ENCODE assay signal across 17 cellular contexts in genomic region chr1:201720522-201720844, GRCh38.
A peak's percentile ranks its signal among the peaks of the same experiment; 100 is the strongest.
DNase-seq lines count a peak whose midpoint lies in the region; ATAC-seq, FAIRE-seq and TF ChIP-seq lines count a peak whose summit lies in the region.
"Had no signal": no experiment of that assay in that cellular context is flagged by ENCODE, and none has a peak within 500 bp of the region (broad histone marks: within the 10 kb centered on the region; RNA-seq: fewer than 3 reads in every experiment).

No MANE protein-coding gene starts in this region.

- FAIRE-seq in H1 (lab: Jason Lieb, UNC): no peak

- no peak overlapping the region for H3K18ac ChIP-seq in H1 (ENCODE audit: extremely low read depth, low read length)

- H4K5ac ChIP-seq in H1 (ENCODE audit: insufficient read length, low read depth, low read length): no peak overlapping the region

- H3K56ac ChIP-seq in H1 (replicated peaks; ENCODE audit: insufficient read length, low read depth, low read length): no peak overlapping the region

- no peaks in the 10 kb centered on the region for H3K9me3 Mint-ChIP-seq in nephron progenitor cell
- H3K9me3 Mint-ChIP-seq in activated CD8-positive, alpha-beta T cell treated with anti-CD3 and anti-CD28 coated beads, Interleukin-2, amount 10 ng/mL, durations not matched to agents 7 days and 5 days (ENCODE audit: insufficient read depth): no peaks in the 10 kb centered on the region
- no peaks in the 10 kb centered on the region for H3K9me3 Mint-ChIP-seq in activated CD4-positive, alpha-beta T cell treated with anti-CD3 and anti-CD28 coated beads, Interleukin-2, amount 10 ng/mL, durations not matched to agents 7 days and 5 days
- H3K9me3 Mint-ChIP-seq: activated CD4-positive, alpha-beta memory T cell treated with anti-CD3 and anti-CD28 coated beads, Interleukin-2, amount 10 ng/mL, durations not matched to agents 7 days and 5 days; naive thymus-derived CD8-positive, alpha-beta T cell; T-helper 2 cell treated with Interferon-gamma antibody and Interleukin-4, amounts not matched to agents 5 μg/mL and 100 μg/mL, for 36 hours had no signal

- H3K23me2 ChIP-seq in H1 (ENCODE audit: low read depth, low read length): no peaks in the 10 kb centered on the region

- H3K4me1 ChIP-seq in H1 (replicated peaks in 1 of 4; ENCODE audit: control insufficient read depth in 3 of 4, insufficient read depth in 4 of 4, low read length in 3 of 4) (peaks cover 0 to 12% (median 6%) of the 10 kb centered on the region in 4 experiments; a peak in 6 of 7 replicates), BE2C (peaks cover 17% of the 10 kb centered on the region)

- H3K27me3 Mint-ChIP-seq in nephron progenitor cell (ENCODE audit: low read depth, poor library complexity): peaks cover 24% of the 10 kb centered on the region
- peaks cover 4% of the 10 kb centered on the region for H3K27me3 Mint-ChIP-seq in activated CD8-positive, alpha-beta T cell treated with anti-CD3 and anti-CD28 coated beads, Interleukin-2, amount 10 ng/mL, durations not matched to agents 7 days and 5 days (ENCODE audit: low read depth)
- peaks cover 5% of the 10 kb centered on the region for H3K27me3 Mint-ChIP-seq in activated CD4-positive, alpha-beta T cell treated with anti-CD3 and anti-CD28 coated beads, Interleukin-2, amount 10 ng/mL, durations not matched to agents 7 days and 5 days

- H3K4me3 ChIP-seq in H1 (ENCODE audit: extremely low read depth in 1 of 4, insufficient read depth in 2 of 4, low read depth in 3 of 4, low read length in 4 of 4) (no peak overlapping the region), BE2C (ENCODE audit: low read depth, low read length) (no peak overlapping the region)

- H3K4me2 ChIP-seq in H1 (ENCODE audit: insufficient read depth in 1 of 2, low read depth in 2 of 2, low read length in 2 of 2): no peak overlapping the region

- H3K27me3 ChIP-seq in H1 (replicated peaks in 1 of 4; ENCODE audit: control insufficient read depth in 3 of 4, extremely low read depth in 1 of 4, insufficient read depth in 3 of 4, low read length in 3 of 4): no peaks in the 10 kb centered on the region
- no peaks in the 10 kb centered on the region for H3K27me3 ChIP-seq in BE2C

- no peak overlapping the region for H2BK120ac ChIP-seq in H1 (replicated peaks; ENCODE audit: low read depth, low read length)

- TF ChIP-seq RAD21 in H1 (IDR thresholded peaks at IDR 0.05 in 1 of 2, conservative IDR thresholded peaks at IDR 0.05 in 1 of 2; ENCODE audit: low read depth in 2 of 2, low read length in 2 of 2): no peak

- H3K27ac Mint-ChIP-seq in nephron progenitor cell: peak overlapping the region; percentile 92
- H3K27ac Mint-ChIP-seq in activated CD8-positive, alpha-beta T cell treated with anti-CD3 and anti-CD28 coated beads, Interleukin-2, amount 10 ng/mL, durations not matched to agents 7 days and 5 days: no peak overlapping the region
- no peak overlapping the region for H3K27ac Mint-ChIP-seq in activated CD4-positive, alpha-beta T cell treated with anti-CD3 and anti-CD28 coated beads, Interleukin-2, amount 10 ng/mL, durations not matched to agents 7 days and 5 days
- H3K27ac Mint-ChIP-seq: activated CD4-positive, alpha-beta memory T cell treated with anti-CD3 and anti-CD28 coated beads, Interleukin-2, amount 10 ng/mL, durations not matched to agents 7 days and 5 days; naive thymus-derived CD8-positive, alpha-beta T cell; T-helper 2 cell treated with Interferon-gamma antibody and Interleukin-4, amounts not matched to agents 5 μg/mL and 100 μg/mL, for 36 hours had no signal

- no peak overlapping the region for H2BK15ac ChIP-seq in H1 (ENCODE audit: low read length)

- H2AFZ ChIP-seq in H1 (ENCODE audit: low read length): no peak overlapping the region

- H3K9ac ChIP-seq in H1 (replicated peaks in 1 of 4; ENCODE audit: extremely low read depth in 1 of 4, low read depth in 3 of 4, low read length in 3 of 4): no peak overlapping the region

- H2AK5ac ChIP-seq in H1 (ENCODE audit: low read depth, low read length): no peak overlapping the region

- POLR2A ChIA-PET in RWPE1 (lab: Yijun Ruan, JAX; ENCODE audit: low non-redundant PET): no interaction called here
- POLR2A ChIA-PET in H1 (lab: Charles Lee; ENCODE audit: partially characterized antibody): interaction anchor here (0.6 kb wide), 1 partner anchor 17 kb away, joined by 3 read pairs; no protein-coding TSS in a partner anchor
- POLR2A ChIA-PET in activated CD8-positive, alpha-beta T cell treated with anti-CD3 and anti-CD28 coated beads, Interleukin-2, amount 10 ng/mL, durations not matched to agents 7 days and 5 days (lab: Charles Lee): interaction anchor here (0.6 kb wide), 1 partner anchor 16 kb away, joined by 3 read pairs; no protein-coding TSS in a partner anchor
- POLR2A ChIA-PET in activated CD4-positive, alpha-beta T cell treated with anti-CD3 and anti-CD28 coated beads, Interleukin-2, amount 10 ng/mL, durations not matched to agents 7 days and 5 days (lab: Charles Lee): no interaction called here

- WGBS in H1 (ENCODE audit: extremely low coverage in 1 of 2, insufficient coverage in 1 of 2, insufficient read length in 1 of 2, insufficient replicate concordance in 2 of 2, low coverage in 1 of 2, low lambda C conversion rate in 2 of 2, missing lambda C conversion rate in 1 of 2), 2 experiments: 98% methylated on average over 3 of the region's 3 CpGs; no CpG with 5 or more reads in 1 of the 2 experiments

- no peak overlapping the region for H3K23ac ChIP-seq in H1 (ENCODE audit: insufficient read length)

- H3K79me2 ChIP-seq in H1 (ENCODE audit: control insufficient read depth in 1 of 2, insufficient read depth in 2 of 2, low read length in 2 of 2): no peaks in the 10 kb centered on the region

- CTCF ChIA-PET in RWPE1 (lab: Yijun Ruan, JAX): interaction anchor here (0.6 to 4.5 kb wide), 7 partner anchors 11 to 190 kb away, joined by 3 to 22 read pairs (median 6); no protein-coding TSS in a partner anchor
- CTCF ChIA-PET in H1 (lab: Charles Lee; ENCODE audit: partially characterized antibody): interaction anchor here (0.7 to 28.1 kb wide), 9 partner anchors 9 to 885 kb away, joined by 3 to 823 read pairs (median 4); no protein-coding TSS in a partner anchor
- CTCF ChIA-PET in activated CD8-positive, alpha-beta T cell treated with anti-CD3 and anti-CD28 coated beads, Interleukin-2, amount 10 ng/mL, durations not matched to agents 7 days and 5 days (lab: Charles Lee): interaction anchor here (3.5 kb wide), 1 partner anchor 11 kb away, joined by 13 read pairs; no protein-coding TSS in a partner anchor
- CTCF ChIA-PET in activated CD4-positive, alpha-beta T cell treated with anti-CD3 and anti-CD28 coated beads, Interleukin-2, amount 10 ng/mL, durations not matched to agents 7 days and 5 days (lab: Charles Lee): interaction anchor here (2.6 kb wide), 1 partner anchor 12 kb away, joined by 8 read pairs; no protein-coding TSS in a partner anchor

- no peak overlapping the region for H3K4ac ChIP-seq in H1 (replicated peaks; ENCODE audit: insufficient read length, low read depth, low read length)

- no peak overlapping the region for H4K8ac ChIP-seq in H1 (ENCODE audit: extremely low read depth, insufficient read depth, low read length)

- H4K91ac ChIP-seq in H1 (replicated peaks; ENCODE audit: insufficient read length, low read length): no peak overlapping the region

- H3K4me1 Mint-ChIP-seq in nephron progenitor cell: peaks cover 80% of the 10 kb centered on the region
- H3K4me1 Mint-ChIP-seq in activated CD8-positive, alpha-beta T cell treated with anti-CD3 and anti-CD28 coated beads, Interleukin-2, amount 10 ng/mL, durations not matched to agents 7 days and 5 days (ENCODE audit: low read depth): no peaks in the 10 kb centered on the region
- no peaks in the 10 kb centered on the region for H3K4me1 Mint-ChIP-seq in activated CD4-positive, alpha-beta T cell treated with anti-CD3 and anti-CD28 coated beads, Interleukin-2, amount 10 ng/mL, durations not matched to agents 7 days and 5 days

- no peak overlapping the region for H2BK20ac ChIP-seq in H1 (ENCODE audit: low read length)

- no peak overlapping the region for H3K4me3 Mint-ChIP-seq in nephron progenitor cell
- no peak overlapping the region for H3K4me3 Mint-ChIP-seq in activated CD8-positive, alpha-beta T cell treated with anti-CD3 and anti-CD28 coated beads, Interleukin-2, amount 10 ng/mL, durations not matched to agents 7 days and 5 days
- no peak overlapping the region for H3K4me3 Mint-ChIP-seq in activated CD4-positive, alpha-beta T cell treated with anti-CD3 and anti-CD28 coated beads, Interleukin-2, amount 10 ng/mL, durations not matched to agents 7 days and 5 days
- H3K4me3 Mint-ChIP-seq: activated CD4-positive, alpha-beta memory T cell treated with anti-CD3 and anti-CD28 coated beads, Interleukin-2, amount 10 ng/mL, durations not matched to agents 7 days and 5 days; naive thymus-derived CD8-positive, alpha-beta T cell; T-helper 2 cell treated with Interferon-gamma antibody and Interleukin-4, amounts not matched to agents 5 μg/mL and 100 μg/mL, for 36 hours had no signal

- H3K14ac ChIP-seq in H1 (ENCODE audit: insufficient read length): no peak overlapping the region

- H4K20me1 ChIP-seq in H1 (replicated peaks in 1 of 2; ENCODE audit: control insufficient read depth in 1 of 2, insufficient read depth in 2 of 2, low read length in 2 of 2): no peaks in the 10 kb centered on the region

- TF ChIP-seq CTCF in RWPE1 (conservative IDR thresholded peaks at IDR 0.05; ENCODE audit: low read depth) (no peak), H1 (IDR thresholded peaks at IDR 0.05; ENCODE audit: control extremely low read depth in 1 of 3, insufficient read depth in 1 of 3, low read depth in 1 of 3, low read length in 3 of 3) (no peak), nephron progenitor cell (IDR thresholded peaks at IDR 0.05) (no peak), BE2C (IDR thresholded peaks at IDR 0.05; ENCODE audit: low read depth, low read length) (no peak)

- no peaks in the 10 kb centered on the region for H3K79me1 ChIP-seq in H1 (ENCODE audit: low read depth, low read length)

- H2BK12ac ChIP-seq in H1 (ENCODE audit: low read depth, low read length): no peak overlapping the region

- DNase-seq in RWPE1 (ENCODE audit: low spot score) (no peak), H1 (ENCODE audit: low read depth in 1 of 2, low spot score in 2 of 2) (no peak), nephron progenitor cell (no peak), BE2C (no peak)
- no peak for DNase-seq in activated CD8-positive, alpha-beta T cell treated with anti-CD3 and anti-CD28 coated beads, Interleukin-2, amount 10 ng/mL, durations not matched to agents 7 days and 5 days
- no peak for DNase-seq in activated CD4-positive, alpha-beta T cell treated with anti-CD3 and anti-CD28 coated beads, Interleukin-2, amount 10 ng/mL, durations not matched to agents 7 days and 5 days
- DNase-seq: activated CD4-positive, alpha-beta memory T cell treated with anti-CD3 and anti-CD28 coated beads, Interleukin-2, amount 10 ng/mL, durations not matched to agents 7 days and 5 days; activated gamma-delta T cell treated with Interleukin-2 at 50 U/mL for 16 hours; central memory CD4-positive, alpha-beta T cell; GOT3; MV-4-11; naive thymus-derived CD8-positive, alpha-beta T cell; stimulated activated CD8-positive, alpha-beta memory T cell treated with anti-CD3 and anti-CD28 coated beads, Interleukin-4, amount 100 ng/mL, for 48 hours had no signal

- H3K36me3 ChIP-seq in H1 (ENCODE audit: control insufficient read depth in 2 of 4, insufficient read depth in 4 of 4, low read length in 3 of 4) (no peaks in the 10 kb centered on the region), BE2C (no peaks in the 10 kb centered on the region; the same call in none of the 2 replicates)

- TF ChIP-seq POLR2A in H1 (IDR thresholded peaks at IDR 0.05; ENCODE audit: control extremely low read depth in 1 of 2, low read depth in 2 of 2, low read length in 2 of 2): no peak

- ATAC-seq in HG03097 (IDR thresholded peaks at IDR 0.05; ENCODE audit: low FRiP score, unreplicated experiment): no peak
- no peak for ATAC-seq in activated CD8-positive, alpha-beta T cell treated with anti-CD3 and anti-CD28 coated beads, Interleukin-2, amount 10 ng/mL, durations not matched to agents 7 days and 5 days
- ATAC-seq: naive thymus-derived CD8-positive, alpha-beta T cell had no signal

- no peak overlapping the region for H2BK5ac ChIP-seq in H1 (ENCODE audit: low read depth, low read length)

- H3K9me3 ChIP-seq in H1 (ENCODE audit: insufficient read depth in 2 of 2, low read depth in 1 of 2, low read length in 1 of 2) (no peaks in the 10 kb centered on the region), BE2C (no peaks in the 10 kb centered on the region)

- no peak for TF ChIP-seq EP300 in H1 (IDR thresholded peaks at IDR 0.05; ENCODE audit: borderline replicate concordance in 1 of 2, low read depth in 2 of 2, low read length in 2 of 2)

- H3K27ac ChIP-seq in RWPE1 (peak overlapping the region; percentile 69), H1 (ENCODE audit: low read depth, low read length) (0 out of 2 replicates have a peak overlapping the region, but pooled peaks have one; percentile 1), temporal lobe (ENCODE audit: low read depth, low read length) (peak overlapping the region; percentile 100)
- H3K27ac ChIP-seq: C4-2B had no signal

- H3K36me3 Mint-ChIP-seq in nephron progenitor cell (ENCODE audit: low read depth): peaks cover 7% of the 10 kb centered on the region
- no peaks in the 10 kb centered on the region for H3K36me3 Mint-ChIP-seq in activated CD8-positive, alpha-beta T cell treated with anti-CD3 and anti-CD28 coated beads, Interleukin-2, amount 10 ng/mL, durations not matched to agents 7 days and 5 days (ENCODE audit: low read depth)
- H3K36me3 Mint-ChIP-seq in activated CD4-positive, alpha-beta T cell treated with anti-CD3 and anti-CD28 coated beads, Interleukin-2, amount 10 ng/mL, durations not matched to agents 7 days and 5 days (ENCODE audit: low read depth): no peaks in the 10 kb centered on the region

Comparison
In these comparisons a context has a peak if more than half of its experiments do, and no peak if none do; other contexts are left out.
1. H3K27ac ChIP-seq: peak in every context shown above with its lines; median percentile 100 in temporal lobe; 69 in RWPE1; 1 in H1.
2. POLR2A ChIA-PET loops: an anchor here in H1 (0.6 kb wide) and activated CD8-positive, alpha-beta T cell treated with anti-CD3 and anti-CD28 coated beads, Interleukin-2, amount 10 ng/mL, durations not matched to agents 7 days and 5 days (0.6 kb wide); none called in RWPE1 and activated CD4-positive, alpha-beta T cell treated with anti-CD3 and anti-CD28 coated beads, Interleukin-2, amount 10 ng/mL, durations not matched to agents 7 days and 5 days.